8 cellular contexts compared by ENCODE assay signal in genomic region chr22:31272522-31273446, GRCh38. TPM values are rescaled to one million over a fixed set of nuclear protein-coding genes. Genes with fewer than 3 reads are reported as not detected.
DNase-seq lines count a peak whose midpoint lies in the region; ATAC-seq, FAIRE-seq and TF ChIP-seq lines count a peak whose summit lies in the region.

No MANE protein-coding gene starts in this region.

- H3K4me3 ChIP-seq in adipocyte (ENCODE audit: low read length) = no peak overlapping the region
- H3K4me3 ChIP-seq in cardiac muscle cell = no peak overlapping the region
- H3K4me3 ChIP-seq in psoas muscle = no peak overlapping the region

- DNase-seq in D341Med (ENCODE audit: low spot score) = peak; percentile 77
- DNase-seq in HT1080 (ENCODE audit: low read depth) = peak; percentile 49
- peak; percentile 51 for DNase-seq in RCC 7860 (ENCODE audit: low spot score)
- DNase-seq in adipocyte (ENCODE audit: low read depth) = peak; percentile 86
- DNase-seq in cardiac muscle cell (ENCODE audit: low read depth in 1 of 2, low spot score in 1 of 2) = peak; percentile 75
- no peak for DNase-seq in psoas muscle

- peak; percentile 53 for FAIRE-seq in RCC 7860 (lab: Jason Lieb, UNC)

- WGBS in psoas muscle, 3 donors = 70 to 72% (median 71%) methylated on average over 15 of the region's 15 CpGs

- H3K27me3 ChIP-seq in adipocyte (replicated peaks; ENCODE audit: control insufficient read depth, insufficient read depth, low read length) (no peaks in the 10 kb centered on the region), cardiac muscle cell (no peaks in the 10 kb centered on the region), psoas muscle (ENCODE audit: insufficient read depth in 3 of 3, low read length in 2 of 3) (no peaks in the 10 kb centered on the region)

- H3K9ac ChIP-seq in adipocyte (ENCODE audit: low read length) = no peak overlapping the region

- intact Hi-C loops in psoas muscle (cut with DNase I) = loop anchor here (5.0 to 10.0 kb wide), 2 partner anchors 60 to 168 kb away; partner anchors contain the start of genes LIMK2 (in 2 of the 2) and SELENOM (in 1 of the 2)

- H3K27ac ChIP-seq in cardiac muscle cell (no peak overlapping the region), psoas muscle (no peak overlapping the region)

- ATAC-seq in psoas muscle (peak; percentile 61 to 90 (median 74)), GM19023 (IDR thresholded peaks at IDR 0.05; ENCODE audit: unreplicated experiment) (no peak), GM21447 (IDR thresholded peaks at IDR 0.05; ENCODE audit: unreplicated experiment) (no peak)

- H3K36me3 ChIP-seq in adipocyte (ENCODE audit: control insufficient read depth, insufficient read depth, low read length, severe bottlenecking) (peaks cover 57% of the 10 kb centered on the region), cardiac muscle cell (peaks cover 21% of the 10 kb centered on the region), psoas muscle (ENCODE audit: insufficient read depth in 1 of 2, low read depth in 1 of 2) (peaks cover 3 to 91% of the 10 kb centered on the region in 2 donors)

- TF ChIP-seq CTCF in cardiac muscle cell (IDR thresholded peaks at IDR 0.05; ENCODE audit: low read depth, low read length) (peak; percentile 79), psoas muscle (IDR thresholded peaks at IDR 0.05) (peak; percentile 71)

- H3K4me1 ChIP-seq in adipocyte (ENCODE audit: control insufficient read depth, insufficient read depth, low read length) = peaks cover 10% of the 10 kb centered on the region
- H3K4me1 ChIP-seq in cardiac muscle cell (ENCODE audit: low read depth) = no peaks in the 10 kb centered on the region
- H3K4me1 ChIP-seq in psoas muscle = no peaks in the 10 kb centered on the region

- H3K9me3 ChIP-seq in adipocyte (ENCODE audit: control insufficient read depth, low read length) (no peaks in the 10 kb centered on the region), cardiac muscle cell (ENCODE audit: low read depth) (no peaks in the 10 kb centered on the region), psoas muscle (no peaks in the 10 kb centered on the region)

RNA-seq across cellular contexts. Expression of gene PIK3IP1, which starts 19.5 kb away (rescaled TPM):
- total RNA-seq in HT1080 (2014; rRNA removed; shearing (Covaris generic)) = 1.1 and 1.3 TPM in 2 replicates
- 1.7 and 2.5 TPM in 2 replicates for polyA plus RNA-seq in HT1080 (2015; cell fraction: cytosol; rRNA removed)
- 6.1 and 9.4 TPM in 2 replicates for polyA plus RNA-seq in HT1080 (2015; cell fraction: nucleus; rRNA removed)
- total RNA-seq in cardiac muscle cell (7.2 and 9.8 TPM in 2 replicates), psoas muscle (10 to 100 TPM in 1 of 4 donors, 1 to 10 TPM in 3; 3.4 to 11.6 (median 6.3) TPM)
- polyA plus RNA-seq in cardiac muscle cell (6.5 and 12.0 TPM in 2 replicates), psoas muscle (10 to 100 TPM in 1 of 3 donors, 1 to 10 TPM in 2; 2.0 to 10.8 (median 8.4) TPM)

Comparison
In these comparisons a context has a peak if more than half of its experiments do, and no peak if none do; other contexts are left out.
1. DNase-seq: peak in D341Med (single experiment), HT1080 (single experiment), RCC 7860 (single experiment), adipocyte (single experiment) and cardiac muscle cell (2 of 2); none in psoas muscle (0 of 2).
2. ATAC-seq: peak in psoas muscle (4 of 4); none in GM19023 (single experiment) and GM21447 (single experiment).